Comparison of ENCODE assay signal across 10 cellular contexts in genomic region chr10:72637398-72637857, GRCh38. TPM values are rescaled to one million over a fixed set of nuclear protein-coding genes. Genes with fewer than 3 reads are reported as not detected.
DNase-seq lines count a peak whose midpoint lies in the region; ATAC-seq, FAIRE-seq and TF ChIP-seq lines count a peak whose summit lies in the region.
"Had no signal": no experiment of that assay in that cellular context is flagged by ENCODE, and none has a peak within 500 bp of the region (broad histone marks: within the 10 kb centered on the region; RNA-seq: fewer than 3 reads in every experiment).

No MANE protein-coding gene starts in this region.

- peak overlapping the region; percentile 12; the same call in 1 of the 2 replicates for H4K91ac ChIP-seq in IMR-90 (ENCODE audit: insufficient read depth, low read depth, low read length)

- peak overlapping the region; percentile 27; the same call in 1 of the 2 replicates for H3K27ac ChIP-seq in IMR-90 (ENCODE audit: insufficient read depth, low read length)
- H3K27ac ChIP-seq: PC-9, tibial nerve had no signal

- no peak overlapping the region for H3K9ac ChIP-seq in IMR-90 (ENCODE audit: low read depth, low read length)

- H3K56ac ChIP-seq in IMR-90 (ENCODE audit: extremely low read depth, insufficient read depth, low read length) = no peak overlapping the region

- DNase-seq in GM12892 (ENCODE audit: insufficient read length) (peak; percentile 22), IMR-90 (peak; percentile 78), amniotic epithelial cell (ENCODE audit: low read depth) (peak; percentile 80), mucosa of gallbladder (ENCODE audit: low spot score) (peak; percentile 28), HEK293T (ENCODE audit: extremely low spot score) (no peak), mesenteric fat pad (ENCODE audit: low spot score) (no peak), NCI-H187 (lab: John Stamatoyannopoulos, UW) (no peak)
- DNase-seq in activated effector memory CD4-positive, alpha-beta T cell treated with Interleukin-2 at 50 U/mL for 16 hours = no peak

- H2AK5ac ChIP-seq in IMR-90 (ENCODE audit: low read depth, low read length) = no peak overlapping the region

- peak overlapping the region; percentile 83 for H3K18ac ChIP-seq in IMR-90 (ENCODE audit: low read depth, low read length)

- H2BK5ac ChIP-seq in IMR-90 (ENCODE audit: low read depth, low read length, poor library complexity, severe bottlenecking) = peak overlapping the region; percentile 73

- intact Hi-C loops in IMR-90 (cut with micrococcal nuclease) = no loop called here

- no peaks in the 10 kb centered on the region for H3K36me3 ChIP-seq in IMR-90 (ENCODE audit: control insufficient read depth, insufficient read depth, low read length)
- H3K36me3 ChIP-seq: tibial nerve had no signal

- H3K14ac ChIP-seq in IMR-90 (replicated peaks; ENCODE audit: low read depth, low read length) = peak overlapping the region; percentile 82; the same call in 1 of the 2 replicates

- H2BK120ac ChIP-seq in IMR-90 (ENCODE audit: low read depth, low read length) = peak overlapping the region; percentile 94

- 0 out of 2 replicates have a peak, but pooled peaks cover 5% of the 10 kb centered on the region for H3K9me1 ChIP-seq in IMR-90 (ENCODE audit: insufficient read depth, low read length)

- peak overlapping the region; percentile 68; the same call in 1 of the 2 replicates for H3K23ac ChIP-seq in IMR-90 (ENCODE audit: low read depth, low read length)

- CTCF ChIA-PET in IMR-90 (lab: Yijun Ruan, JAX) = interaction anchor here (0.5 to 1.0 kb wide), 2 partner anchors 8 to 232 kb away, joined by 3 to 4 read pairs; no protein-coding TSS in a partner anchor
- CTCF ChIA-PET in HEK293T (lab: Yijun Ruan, JAX) = no interaction called here

- H3K27me3 ChIP-seq in IMR-90 (ENCODE audit: control insufficient read depth, insufficient read depth, low read length) = no peaks in the 10 kb centered on the region
- H3K27me3 ChIP-seq: tibial nerve had no signal

- no peak for TF ChIP-seq RAD21 in IMR-90 (IDR thresholded peaks at IDR 0.05; ENCODE audit: low read length)

- peak overlapping the region; percentile 69 for H2AFZ ChIP-seq in IMR-90 (replicated peaks; ENCODE audit: low read length, poor library complexity)
- H2AFZ ChIP-seq: PC-9 had no signal

- H3K9me3 ChIP-seq in IMR-90 (ENCODE audit: control insufficient read depth, insufficient read depth, low read length) = no peaks in the 10 kb centered on the region
- H3K9me3 ChIP-seq: tibial nerve had no signal

- H4K8ac ChIP-seq in IMR-90 (ENCODE audit: low read depth in 2 of 2, low read length in 2 of 2) = peak overlapping the region in 1 of 2 experiments; percentile 92; a peak in 2 of 4 replicates

- peak overlapping the region; percentile 66; the same call in 1 of the 2 replicates for H3K4ac ChIP-seq in IMR-90 (ENCODE audit: low read depth, low read length)

- H3K79me1 ChIP-seq in IMR-90 (ENCODE audit: low read depth in 1 of 2, low read length in 2 of 2) = no peaks in the 10 kb centered on the region

- TF ChIP-seq POLR2A in GM12892 (IDR thresholded peaks at IDR 0.05; ENCODE audit: low read depth, low read length) = no peak
- TF ChIP-seq POLR2A in IMR-90 (IDR thresholded peaks at IDR 0.05; ENCODE audit: low read depth, low read length) = no peak

- WGBS in IMR-90 (ENCODE audit: extremely low coverage in 2 of 2, insufficient read length in 1 of 2), 2 experiments = 14% methylated on average over 3 of the region's 4 CpGs; no CpG with 5 or more reads in 1 of the 2 experiments

- ATAC-seq in IMR-90 (ENCODE audit: low read depth) = peak; percentile 95

- peak overlapping the region; percentile 5 for H4K5ac ChIP-seq in IMR-90 (ENCODE audit: low read depth, low read length)

- no peak overlapping the region for H2AK9ac ChIP-seq in IMR-90 (replicated peaks; ENCODE audit: low read depth, low read length, poor library complexity)

- POLR2A ChIA-PET in IMR-90 (lab: Charles Lee; ENCODE audit: unreplicated experiment) (no interaction called here), HEK293T (lab: Yijun Ruan, JAX) (interaction anchor here (1.1 to 2.3 kb wide), 2 partner anchors 11 to 13 kb away, joined by 3 to 10 read pairs; partner anchors contain the start of gene MICU1)

- no peaks in the 10 kb centered on the region for H3K4me1 ChIP-seq in IMR-90 (ENCODE audit: control insufficient read depth, insufficient read depth, low read length)

- peak overlapping the region; percentile 89 for H2BK20ac ChIP-seq in IMR-90 (ENCODE audit: low read depth, low read length)

- in situ Hi-C loops in IMR-90 (cut with MboI; ENCODE audit: low sequenced_read_pairs) = no loop called here

- FAIRE-seq in GM12892 (lab: Jason Lieb, UNC) = no peak

- TF ChIP-seq CTCF in IMR-90 (conservative IDR thresholded peaks at IDR 0.05; ENCODE audit: low read depth, low read length) = no peak

- dilution Hi-C loops in IMR-90 (cut with HindIII; ENCODE audit: low sequenced_read_pairs, unreplicated experiment) = no loop called here

- H3K4me2 ChIP-seq in IMR-90 (ENCODE audit: low read depth, low read length) = peak overlapping the region; percentile 10; the same call in 1 of the 2 replicates
- H3K4me2 ChIP-seq: PC-9 had no signal

- no peak overlapping the region for H3K4me3 ChIP-seq in IMR-90 (ENCODE audit: insufficient read depth, low read depth, low read length)
- H3K4me3 ChIP-seq: PC-9, tibial nerve had no signal

- BruUV-seq in IMR-90 (replicated peaks; lab: Mats Ljungman, UMichigan) = no TSS peak

- H2BK15ac ChIP-seq in IMR-90 (ENCODE audit: low read depth, low read length) = peak overlapping the region; percentile 19; the same call in 1 of the 3 replicates

- no peaks in the 10 kb centered on the region for H4K20me1 ChIP-seq in IMR-90 (ENCODE audit: insufficient read depth, low read length)

TF ChIP-seq in IMR-90, 13 proteins besides CTCF, POLR2A, EP300 and RAD21:
- TF ChIP-seq FOS (IDR thresholded peaks at IDR 0.05; ENCODE audit: low read depth, low read length) (no peak; the same call in 1 of the 2 replicates), MAFK (IDR thresholded peaks at IDR 0.05; ENCODE audit: low read depth, low read length) (peak; percentile 66), CEBPB (IDR thresholded peaks at IDR 0.05; ENCODE audit: low read depth, low read length) (no peak), NFE2L2 (IDR thresholded peaks at IDR 0.05; ENCODE audit: low read depth, low read length) (peak; percentile 92), CHD1 (IDR thresholded peaks at IDR 0.05; ENCODE audit: low read depth, low read length) (no peak)
- TF ChIP-seq, protein P1, sequence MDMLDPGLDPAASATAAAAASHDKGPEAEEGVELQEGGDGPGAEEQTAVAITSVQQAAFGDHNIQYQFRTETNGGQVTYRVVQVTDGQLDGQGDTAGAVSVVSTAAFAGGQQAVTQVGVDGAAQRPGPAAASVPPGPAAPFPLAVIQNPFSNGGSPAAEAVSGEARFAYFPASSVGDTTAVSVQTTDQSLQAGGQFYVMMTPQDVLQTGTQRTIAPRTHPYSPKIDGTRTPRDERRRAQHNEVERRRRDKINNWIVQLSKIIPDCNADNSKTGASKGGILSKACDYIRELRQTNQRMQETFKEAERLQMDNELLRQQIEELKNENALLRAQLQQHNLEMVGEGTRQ (IDR thresholded peaks at IDR 0.05; ENCODE audit: low read depth, low read length) = no peak

TF ChIP-seq in HEK293T, 16 proteins besides CTCF, POLR2A, EP300 and RAD21:
- TF ChIP-seq ZNF384 (IDR thresholded peaks at IDR 0.05) = no peak
- no peak for TF ChIP-seq ELF4 (IDR thresholded peaks at IDR 0.05)
- TF ChIP-seq FOXK2 (IDR thresholded peaks at IDR 0.05) = no peak
- TF ChIP-seq NFRKB (IDR thresholded peaks at IDR 0.05) = no peak
- TF ChIP-seq FOXA1 (IDR thresholded peaks at IDR 0.05) = no peak
- no peak for TF ChIP-seq SP1 (IDR thresholded peaks at IDR 0.05)
- TF ChIP-seq, protein P2, sequence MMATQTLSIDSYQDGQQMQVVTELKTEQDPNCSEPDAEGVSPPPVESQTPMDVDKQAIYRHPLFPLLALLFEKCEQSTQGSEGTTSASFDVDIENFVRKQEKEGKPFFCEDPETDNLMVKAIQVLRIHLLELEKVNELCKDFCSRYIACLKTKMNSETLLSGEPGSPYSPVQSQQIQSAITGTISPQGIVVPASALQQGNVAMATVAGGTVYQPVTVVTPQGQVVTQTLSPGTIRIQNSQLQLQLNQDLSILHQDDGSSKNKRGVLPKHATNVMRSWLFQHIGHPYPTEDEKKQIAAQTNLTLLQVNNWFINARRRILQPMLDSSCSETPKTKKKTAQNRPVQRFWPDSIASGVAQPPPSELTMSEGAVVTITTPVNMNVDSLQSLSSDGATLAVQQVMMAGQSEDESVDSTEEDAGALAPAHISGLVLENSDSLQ (IDR thresholded peaks at IDR 0.05) = no peak
- no peak for TF ChIP-seq TARDBP (IDR thresholded peaks at IDR 0.05)
- no peak for TF ChIP-seq L3MBTL2 (conservative IDR thresholded peaks at IDR 0.05)
- no peak for TF ChIP-seq ARNT (IDR thresholded peaks at IDR 0.05)
- no peak for TF ChIP-seq BHLHE40 (IDR thresholded peaks at IDR 0.05; ENCODE audit: borderline replicate concordance)
- no peak for TF ChIP-seq CTBP1 (IDR thresholded peaks at IDR 0.05; ENCODE audit: borderline replicate concordance)
- no peak for TF ChIP-seq HDGF (IDR thresholded peaks at IDR 0.05; ENCODE audit: borderline replicate concordance)

RNA-seq across cellular contexts. Expression of gene MICU1, which starts 11.5 kb away (rescaled TPM):
- 21.8 TPM for polyA plus RNA-seq in GM12892 (2012; ENCODE audit: missing spikeins)
- total RNA-seq in IMR-90 (2012; rRNA removed) (43.6 and 45.0 TPM in 2 replicates), mucosa of gallbladder (42.0 TPM), mesenteric fat pad (43.7 TPM)
- polyA plus RNA-seq in IMR-90 (2012; rRNA removed) = 43.3 and 44.7 TPM in 2 replicates
- 28.1 and 53.8 TPM in 2 replicates for polyA plus RNA-seq in IMR-90 (2012; cell fraction: cytosol; rRNA removed)
- 10.1 and 22.7 TPM in 2 replicates for polyA plus RNA-seq in IMR-90 (2012; cell fraction: nucleus; rRNA removed; ENCODE audit: low replicate concordance)

RNA-seq across cellular contexts. Expression of gene MCU, which starts 54.5 kb away (rescaled TPM):
- 10.5 TPM for polyA plus RNA-seq in GM12892 (2012; ENCODE audit: missing spikeins)
- total RNA-seq in IMR-90 (2012; rRNA removed) (36.2 and 39.7 TPM in 2 replicates), mucosa of gallbladder (40.9 TPM), mesenteric fat pad (15.4 TPM)
- 35.1 and 36.7 TPM in 2 replicates for polyA plus RNA-seq in IMR-90 (2012; rRNA removed)
- 9.6 and 11.2 TPM in 2 replicates for polyA plus RNA-seq in IMR-90 (2012; cell fraction: cytosol; rRNA removed)
- polyA plus RNA-seq in IMR-90 (2012; cell fraction: nucleus; rRNA removed; ENCODE audit: low replicate concordance) = 12.1 and 61.4 TPM in 2 replicates

Comparison
In these comparisons a context has a peak if more than half of its experiments do, and no peak if none do; other contexts are left out.
1. DNase-seq: peak in GM12892 (single experiment), IMR-90 (single experiment), amniotic epithelial cell (single experiment) and mucosa of gallbladder (single experiment); none in HEK293T (single experiment), activated effector memory CD4-positive, alpha-beta T cell treated with Interleukin-2 at 50 U/mL for 16 hours (single experiment), mesenteric fat pad (single experiment) and NCI-H187 (0 of 2).